1 cellular context compared by ENCODE assay signal in the genomic region with DNA sequence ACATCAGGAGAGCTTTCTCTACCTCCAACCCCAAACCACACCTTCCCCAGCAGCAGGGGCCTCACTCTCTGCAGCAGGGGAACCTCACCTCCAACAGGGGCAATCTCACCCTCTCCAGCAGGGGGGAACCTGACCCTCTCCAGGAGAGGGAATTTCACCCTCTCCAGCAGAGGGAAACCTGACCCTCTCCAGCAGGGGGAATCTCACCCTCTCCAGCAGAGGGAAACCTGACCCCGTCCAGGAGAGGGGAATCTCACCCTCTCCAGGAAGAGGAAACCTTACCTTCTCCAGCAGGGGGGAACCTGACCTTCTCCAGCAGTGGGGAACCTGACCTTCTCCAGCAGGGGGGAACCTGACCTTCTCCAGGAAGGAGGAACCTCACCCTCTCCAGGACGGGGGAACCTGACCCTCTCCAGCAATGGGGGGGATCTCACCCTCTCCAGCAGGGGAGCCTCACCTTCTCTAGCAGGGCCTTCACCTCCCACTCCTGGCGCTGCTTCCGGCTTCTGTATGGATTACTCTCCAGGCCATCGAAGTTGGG.
TF ChIP-seq lines count a peak whose summit lies in the region.

No MANE protein-coding gene starts in this region.

TF ChIP-seq in HepG2, 621 proteins besides CTCF, POLR2A, EP300 and RAD21 (continued from another document and continues in another):
- TF ChIP-seq, protein P1, sequence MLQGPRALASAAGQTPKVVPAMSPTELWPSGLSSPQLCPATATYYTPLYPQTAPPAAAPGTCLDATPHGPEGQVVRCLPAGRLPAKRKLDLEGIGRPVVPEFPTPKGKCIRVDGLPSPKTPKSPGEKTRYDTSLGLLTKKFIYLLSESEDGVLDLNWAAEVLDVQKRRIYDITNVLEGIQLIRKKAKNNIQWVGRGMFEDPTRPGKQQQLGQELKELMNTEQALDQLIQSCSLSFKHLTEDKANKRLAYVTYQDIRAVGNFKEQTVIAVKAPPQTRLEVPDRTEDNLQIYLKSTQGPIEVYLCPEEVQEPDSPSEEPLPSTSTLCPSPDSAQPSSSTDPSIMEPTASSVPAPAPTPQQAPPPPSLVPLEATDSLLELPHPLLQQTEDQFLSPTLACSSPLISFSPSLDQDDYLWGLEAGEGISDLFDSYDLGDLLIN (CRISPR knock-in tag; IDR thresholded peaks at IDR 0.05; ENCODE audit: borderline replicate concordance) = no peak
- TF ChIP-seq NFYB (CRISPR knock-in tag; IDR thresholded peaks at IDR 0.05) (no peak), ZNF839 (CRISPR knock-in tag; IDR thresholded peaks at IDR 0.05; ENCODE audit: borderline replicate concordance) (no peak), ZNF674 (CRISPR knock-in tag; IDR thresholded peaks at IDR 0.05; ENCODE audit: low read depth) (no peak), NFE2 (CRISPR knock-in tag; IDR thresholded peaks at IDR 0.05) (no peak), FOXP1 (IDR thresholded peaks at IDR 0.05) (no peak), FOXP1 (CRISPR knock-in tag; IDR thresholded peaks at IDR 0.05) (no peak), TMF1 (CRISPR knock-in tag; IDR thresholded peaks at IDR 0.05; ENCODE audit: low read depth) (no peak), CAMTA2 (CRISPR knock-in tag; IDR thresholded peaks at IDR 0.05; ENCODE audit: borderline replicate concordance) (no peak), ZXDC (CRISPR knock-in tag; IDR thresholded peaks at IDR 0.05) (no peak), HOXA9 (CRISPR knock-in tag; IDR thresholded peaks at IDR 0.05; ENCODE audit: borderline replicate concordance) (no peak), MAZ (IDR thresholded peaks at IDR 0.05; ENCODE audit: borderline replicate concordance, low read depth, low read length) (peak; percentile 82; the same call in 1 of the 2 replicates), MAZ (CRISPR knock-in tag; IDR thresholded peaks at IDR 0.05; ENCODE audit: low read depth) (no peak), ZBTB1 (CRISPR knock-in tag; IDR thresholded peaks at IDR 0.05; ENCODE audit: borderline replicate concordance) (no peak), JUNB (CRISPR knock-in tag; IDR thresholded peaks at IDR 0.05; ENCODE audit: borderline replicate concordance) (no peak), ZNF678 (CRISPR knock-in tag; IDR thresholded peaks at IDR 0.05) (no peak), RAD51 (IDR thresholded peaks at IDR 0.05; ENCODE audit: borderline replicate concordance) (no peak), SMAD3 (CRISPR knock-in tag; IDR thresholded peaks at IDR 0.05) (no peak), HES4 (CRISPR knock-in tag; IDR thresholded peaks at IDR 0.05; ENCODE audit: borderline replicate concordance) (no peak), ZNF318 (CRISPR knock-in tag; IDR thresholded peaks at IDR 0.05) (no peak), TCF7L2 (IDR thresholded peaks at IDR 0.05; ENCODE audit: low read depth, low read length) (no peak), ZNF234 (CRISPR knock-in tag; conservative IDR thresholded peaks at IDR 0.05) (no peak), ZNF160 (CRISPR knock-in tag; IDR thresholded peaks at IDR 0.05) (no peak), NKX3-1 (CRISPR knock-in tag; IDR thresholded peaks at IDR 0.05) (no peak), KLF13 (CRISPR knock-in tag; IDR thresholded peaks at IDR 0.05) (no peak), TBX2 (CRISPR knock-in tag; IDR thresholded peaks at IDR 0.05; ENCODE audit: borderline replicate concordance) (no peak), HNF4A (CRISPR knock-in tag; IDR thresholded peaks at IDR 0.05) (no peak), NCOA5 (CRISPR knock-in tag; IDR thresholded peaks at IDR 0.05) (no peak), NFIC (IDR thresholded peaks at IDR 0.05; ENCODE audit: low read length) (no peak), NR3C1 (CRISPR knock-in tag; IDR thresholded peaks at IDR 0.05) (no peak), ZNF317 (CRISPR knock-in tag; IDR thresholded peaks at IDR 0.05) (no peak)
- TF ChIP-seq, protein P2, sequence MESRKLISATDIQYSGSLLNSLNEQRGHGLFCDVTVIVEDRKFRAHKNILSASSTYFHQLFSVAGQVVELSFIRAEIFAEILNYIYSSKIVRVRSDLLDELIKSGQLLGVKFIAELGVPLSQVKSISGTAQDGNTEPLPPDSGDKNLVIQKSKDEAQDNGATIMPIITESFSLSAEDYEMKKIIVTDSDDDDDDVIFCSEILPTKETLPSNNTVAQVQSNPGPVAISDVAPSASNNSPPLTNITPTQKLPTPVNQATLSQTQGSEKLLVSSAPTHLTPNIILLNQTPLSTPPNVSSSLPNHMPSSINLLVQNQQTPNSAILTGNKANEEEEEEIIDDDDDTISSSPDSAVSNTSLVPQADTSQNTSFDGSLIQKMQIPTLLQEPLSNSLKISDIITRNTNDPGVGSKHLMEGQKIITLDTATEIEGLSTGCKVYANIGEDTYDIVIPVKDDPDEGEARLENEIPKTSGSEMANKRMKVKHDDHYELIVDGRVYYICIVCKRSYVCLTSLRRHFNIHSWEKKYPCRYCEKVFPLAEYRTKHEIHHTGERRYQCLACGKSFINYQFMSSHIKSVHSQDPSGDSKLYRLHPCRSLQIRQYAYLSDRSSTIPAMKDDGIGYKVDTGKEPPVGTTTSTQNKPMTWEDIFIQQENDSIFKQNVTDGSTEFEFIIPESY (CRISPR knock-in tag; IDR thresholded peaks at IDR 0.05) = peak; percentile 62; the same call in 1 of the 2 replicates
- TF ChIP-seq, protein P3, sequence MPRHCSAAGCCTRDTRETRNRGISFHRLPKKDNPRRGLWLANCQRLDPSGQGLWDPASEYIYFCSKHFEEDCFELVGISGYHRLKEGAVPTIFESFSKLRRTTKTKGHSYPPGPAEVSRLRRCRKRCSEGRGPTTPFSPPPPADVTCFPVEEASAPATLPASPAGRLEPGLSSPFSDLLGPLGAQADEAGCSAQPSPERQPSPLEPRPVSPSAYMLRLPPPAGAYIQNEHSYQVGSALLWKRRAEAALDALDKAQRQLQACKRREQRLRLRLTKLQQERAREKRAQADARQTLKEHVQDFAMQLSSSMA (CRISPR knock-in tag; IDR thresholded peaks at IDR 0.05) = 0 out of 2 replicates have a peak, but pooled peaks have one; percentile 55
- TF ChIP-seq, protein P4, sequence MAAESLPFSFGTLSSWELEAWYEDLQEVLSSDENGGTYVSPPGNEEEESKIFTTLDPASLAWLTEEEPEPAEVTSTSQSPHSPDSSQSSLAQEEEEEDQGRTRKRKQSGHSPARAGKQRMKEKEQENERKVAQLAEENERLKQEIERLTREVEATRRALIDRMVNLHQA (CRISPR knock-in tag; IDR thresholded peaks at IDR 0.05) = no peak
- TF ChIP-seq, protein P5, sequence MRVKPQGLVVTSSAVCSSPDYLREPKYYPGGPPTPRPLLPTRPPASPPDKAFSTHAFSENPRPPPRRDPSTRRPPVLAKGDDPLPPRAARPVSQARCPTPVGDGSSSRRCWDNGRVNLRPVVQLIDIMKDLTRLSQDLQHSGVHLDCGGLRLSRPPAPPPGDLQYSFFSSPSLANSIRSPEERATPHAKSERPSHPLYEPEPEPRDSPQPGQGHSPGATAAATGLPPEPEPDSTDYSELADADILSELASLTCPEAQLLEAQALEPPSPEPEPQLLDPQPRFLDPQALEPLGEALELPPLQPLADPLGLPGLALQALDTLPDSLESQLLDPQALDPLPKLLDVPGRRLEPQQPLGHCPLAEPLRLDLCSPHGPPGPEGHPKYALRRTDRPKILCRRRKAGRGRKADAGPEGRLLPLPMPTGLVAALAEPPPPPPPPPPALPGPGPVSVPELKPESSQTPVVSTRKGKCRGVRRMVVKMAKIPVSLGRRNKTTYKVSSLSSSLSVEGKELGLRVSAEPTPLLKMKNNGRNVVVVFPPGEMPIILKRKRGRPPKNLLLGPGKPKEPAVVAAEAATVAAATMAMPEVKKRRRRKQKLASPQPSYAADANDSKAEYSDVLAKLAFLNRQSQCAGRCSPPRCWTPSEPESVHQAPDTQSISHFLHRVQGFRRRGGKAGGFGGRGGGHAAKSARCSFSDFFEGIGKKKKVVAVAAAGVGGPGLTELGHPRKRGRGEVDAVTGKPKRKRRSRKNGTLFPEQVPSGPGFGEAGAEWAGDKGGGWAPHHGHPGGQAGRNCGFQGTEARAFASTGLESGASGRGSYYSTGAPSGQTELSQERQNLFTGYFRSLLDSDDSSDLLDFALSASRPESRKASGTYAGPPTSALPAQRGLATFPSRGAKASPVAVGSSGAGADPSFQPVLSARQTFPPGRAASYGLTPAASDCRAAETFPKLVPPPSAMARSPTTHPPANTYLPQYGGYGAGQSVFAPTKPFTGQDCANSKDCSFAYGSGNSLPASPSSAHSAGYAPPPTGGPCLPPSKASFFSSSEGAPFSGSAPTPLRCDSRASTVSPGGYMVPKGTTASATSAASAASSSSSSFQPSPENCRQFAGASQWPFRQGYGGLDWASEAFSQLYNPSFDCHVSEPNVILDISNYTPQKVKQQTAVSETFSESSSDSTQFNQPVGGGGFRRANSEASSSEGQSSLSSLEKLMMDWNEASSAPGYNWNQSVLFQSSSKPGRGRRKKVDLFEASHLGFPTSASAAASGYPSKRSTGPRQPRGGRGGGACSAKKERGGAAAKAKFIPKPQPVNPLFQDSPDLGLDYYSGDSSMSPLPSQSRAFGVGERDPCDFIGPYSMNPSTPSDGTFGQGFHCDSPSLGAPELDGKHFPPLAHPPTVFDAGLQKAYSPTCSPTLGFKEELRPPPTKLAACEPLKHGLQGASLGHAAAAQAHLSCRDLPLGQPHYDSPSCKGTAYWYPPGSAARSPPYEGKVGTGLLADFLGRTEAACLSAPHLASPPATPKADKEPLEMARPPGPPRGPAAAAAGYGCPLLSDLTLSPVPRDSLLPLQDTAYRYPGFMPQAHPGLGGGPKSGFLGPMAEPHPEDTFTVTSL (CRISPR knock-in tag; IDR thresholded peaks at IDR 0.05; ENCODE audit: borderline replicate concordance) = no peak
